ENCODE assay signal across 9 cellular contexts in genomic region chrX:33434256-33435092, GRCh38.
A peak's percentile ranks its signal among the peaks of the same experiment; 100 is the strongest.
DNase-seq lines count a peak whose midpoint lies in the region; ATAC-seq and TF ChIP-seq lines count a peak whose summit lies in the region.
"Had no signal": no experiment of that assay in that cellular context is flagged by ENCODE, and none has a peak within 500 bp of the region (broad histone marks: within the 10 kb centered on the region; RNA-seq: fewer than 3 reads in every experiment).

No MANE protein-coding gene starts in this region.

- no TSS peak for BruUV-seq in Calu3 (replicated peaks; lab: Mats Ljungman, UMichigan)

- intact Hi-C loops in Calu3 (cut with micrococcal nuclease; ENCODE audit: unreplicated experiment) = loop anchor here (1.0 to 2.0 kb wide), 2 partner anchors 840 to 867 kb away; no protein-coding TSS in a partner anchor

- peak; percentile 69 for DNase-seq in Calu3
- peak; percentile 1 to 88 (median 50) for DNase-seq in NCI-H1417 (lab: John Stamatoyannopoulos, UW)
- DNase-seq in UCSD-AML1 (lab: John Stamatoyannopoulos, UW; ENCODE audit: unreplicated experiment) = peak; percentile 26
- peak; percentile 83 for DNase-seq in ecto neural progenitor cell (ENCODE audit: low spot score)
- peak; percentile 65 for DNase-seq in medulla oblongata (ENCODE audit: extremely low spot score)
- DNase-seq in substantia nigra (lab: John Stamatoyannopoulos, UW) = peak in 38 of 49 donors; percentile 0 to 59 (median 12)

- H3K4me3 Mint-ChIP-seq in Calu3 (ENCODE audit: low read depth, unreplicated experiment) = no peak overlapping the region
- H3K4me3 Mint-ChIP-seq: T-cell had no signal

- TF ChIP-seq CTCF in Calu3 (IDR thresholded peaks at IDR 0.05; ENCODE audit: unreplicated experiment) = peak; percentile 68

- no peak overlapping the region for H3K27ac ChIP-seq in substantia nigra (ENCODE audit: low read depth, low read length, poor library complexity, severe bottlenecking)

- ATAC-seq in GM21360 (IDR thresholded peaks at IDR 0.05; ENCODE audit: unreplicated experiment) (peak; percentile 88), GM18520 (IDR thresholded peaks at IDR 0.05; ENCODE audit: unreplicated experiment) (no peak)
- ATAC-seq: T-cell had no signal

- H3K27ac Mint-ChIP-seq in Calu3 (ENCODE audit: unreplicated experiment) = no peak overlapping the region
- H3K27ac Mint-ChIP-seq: T-cell had no signal

- CTCF ChIA-PET in Calu3 (lab: Charles Lee) = interaction anchor here (0.6 to 2.1 kb wide), 6 partner anchors 46 to 907 kb away, joined by 3 to 17 read pairs (median 4); no protein-coding TSS in a partner anchor

- no peaks in the 10 kb centered on the region for H3K27me3 Mint-ChIP-seq in Calu3 (ENCODE audit: unreplicated experiment)

- peaks cover 3% of the 10 kb centered on the region for H3K9me3 Mint-ChIP-seq in Calu3 (ENCODE audit: low read depth, unreplicated experiment)
- H3K9me3 Mint-ChIP-seq: T-cell had no signal

- no peaks in the 10 kb centered on the region for H3K4me1 Mint-ChIP-seq in Calu3 (ENCODE audit: low read depth, unreplicated experiment)
- H3K4me1 Mint-ChIP-seq: T-cell had no signal

- H3K36me3 Mint-ChIP-seq in Calu3 (ENCODE audit: insufficient read depth, unreplicated experiment) = no peaks in the 10 kb centered on the region
- H3K36me3 Mint-ChIP-seq: T-cell had no signal

Comparison
In these comparisons a context has a peak if more than half of its experiments do, and no peak if none do; other contexts are left out.
1. DNase-seq: peak in every context shown above with its lines; median percentile 83 in ecto neural progenitor cell; 69 in Calu3; 65 in medulla oblongata; 50 in NCI-H1417; 26 in UCSD-AML1; 12 in substantia nigra.